8 cellular contexts compared by ENCODE assay signal in the genomic region with DNA sequence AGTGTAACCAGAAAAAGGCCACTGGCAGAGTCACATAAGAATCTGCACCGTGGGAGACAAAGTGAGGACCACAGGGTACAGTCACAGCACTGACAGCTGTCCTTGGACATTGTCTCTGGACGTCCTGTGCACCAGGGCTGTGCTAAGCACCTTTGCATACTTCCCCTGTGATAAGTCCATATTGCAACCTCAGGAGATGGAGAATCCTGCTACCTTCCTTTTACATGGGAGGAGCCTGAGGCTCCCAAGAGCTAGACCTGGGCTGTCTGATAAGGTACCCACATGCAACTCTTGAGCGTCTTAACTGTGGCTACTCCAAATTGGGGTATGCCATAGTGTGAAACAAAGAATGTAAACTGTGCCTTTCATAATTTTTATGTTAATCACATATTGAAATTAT. TPM values are rescaled to one million over a fixed set of nuclear protein-coding genes. Genes with fewer than 3 reads are reported as not detected.
"Had no signal": no experiment of that assay in that cellular context is flagged by ENCODE, and none has a peak within 500 bp of the region (broad histone marks: within the 10 kb centered on the region; RNA-seq: fewer than 3 reads in every experiment).

No MANE protein-coding gene starts in this region.

- H3K4me2 ChIP-seq: GM23338 had no signal

- DNase-seq: H7, HFFc6, IMR-90 had no signal

- H2AFZ ChIP-seq: GM23338 had no signal

- H3K9me3 Mint-ChIP-seq: GM23338, HFFc6 had no signal

- FAIRE-seq: K562 had no signal

- H3K4me1 ChIP-seq: HAP-1 had no signal

- H3K27ac ChIP-seq: HL-60 had no signal

- H3K9me3 ChIP-seq: HAP-1 had no signal

- H3K4me3 Mint-ChIP-seq: GM23338, HFFc6 had no signal

- H3K36me3 ChIP-seq: HAP-1 had no signal

- H3K27ac Mint-ChIP-seq: GM23338, HFFc6 had no signal

- H3K4me3 ChIP-seq: GM23338, HAP-1, K562 had no signal

RNA-seq across cellular contexts. Expression of gene FETUB, which starts 2.5 kb away (rescaled TPM):
- total RNA-seq: GM23338, H4, H7, HFFc6, IMR-90, K562 had no signal
- polyA plus RNA-seq: IMR-90, K562 had no signal

RNA-seq across cellular contexts. Expression of gene AHSG, which starts 24.8 kb away (rescaled TPM):
- total RNA-seq: H4, H7, HFFc6, IMR-90 had no signal
- polyA plus RNA-seq: IMR-90, K562 had no signal

RNA-seq across cellular contexts. Expression of gene HRG, which starts 28.2 kb away (rescaled TPM):
- total RNA-seq: GM23338, H4, HFFc6, IMR-90, K562 had no signal
- polyA plus RNA-seq: GM23338, IMR-90, K562 had no signal
